ENCODE assay signal across 1 cellular context in the genomic region with DNA sequence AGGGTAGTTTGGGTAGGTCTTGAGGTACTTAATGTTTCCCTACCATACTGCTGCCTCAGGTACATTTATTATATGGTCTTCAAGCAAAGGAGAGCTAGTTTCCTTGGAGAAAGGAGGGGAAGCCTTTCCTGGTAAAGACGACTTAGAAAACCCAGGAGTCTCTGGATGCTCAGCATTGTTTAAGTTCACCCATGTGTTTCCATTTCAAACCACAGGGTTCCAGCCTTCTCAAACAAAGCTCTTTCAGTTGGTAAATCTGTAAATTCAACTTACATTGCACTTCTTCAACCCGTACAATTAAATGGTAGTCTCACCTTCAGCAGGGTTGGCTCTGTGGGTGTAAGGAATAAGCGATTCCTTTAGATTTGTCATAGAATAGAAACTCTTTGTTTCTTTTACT.
TF ChIP-seq lines count a peak whose summit lies in the region.

No MANE protein-coding gene starts in this region.

TF ChIP-seq in H1, 55 proteins besides CTCF, POLR2A, EP300 and RAD21:
- no peak for TF ChIP-seq HDAC2 (IDR thresholded peaks at IDR 0.05; ENCODE audit: borderline replicate concordance in 1 of 2, low read depth in 2 of 2, low read length in 2 of 2)
- no peak for TF ChIP-seq KDM1A (IDR thresholded peaks at IDR 0.05; ENCODE audit: borderline replicate concordance, low read length)
- TF ChIP-seq GTF2F1 (IDR thresholded peaks at IDR 0.05; ENCODE audit: borderline replicate concordance, low read depth, low read length) = no peak
- TF ChIP-seq, protein P1, sequence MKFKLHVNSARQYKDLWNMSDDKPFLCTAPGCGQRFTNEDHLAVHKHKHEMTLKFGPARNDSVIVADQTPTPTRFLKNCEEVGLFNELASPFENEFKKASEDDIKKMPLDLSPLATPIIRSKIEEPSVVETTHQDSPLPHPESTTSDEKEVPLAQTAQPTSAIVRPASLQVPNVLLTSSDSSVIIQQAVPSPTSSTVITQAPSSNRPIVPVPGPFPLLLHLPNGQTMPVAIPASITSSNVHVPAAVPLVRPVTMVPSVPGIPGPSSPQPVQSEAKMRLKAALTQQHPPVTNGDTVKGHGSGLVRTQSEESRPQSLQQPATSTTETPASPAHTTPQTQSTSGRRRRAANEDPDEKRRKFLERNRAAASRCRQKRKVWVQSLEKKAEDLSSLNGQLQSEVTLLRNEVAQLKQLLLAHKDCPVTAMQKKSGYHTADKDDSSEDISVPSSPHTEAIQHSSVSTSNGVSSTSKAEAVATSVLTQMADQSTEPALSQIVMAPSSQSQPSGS (IDR thresholded peaks at IDR 0.05; ENCODE audit: low read length) = no peak
- TF ChIP-seq CBX8 (IDR thresholded peaks at IDR 0.05; ENCODE audit: borderline replicate concordance, low read depth, low read length) = no peak
- TF ChIP-seq SRF (IDR thresholded peaks at IDR 0.05; ENCODE audit: low read depth, low read length) = no peak
- no peak for TF ChIP-seq TEAD4 (IDR thresholded peaks at IDR 0.05; ENCODE audit: low read depth, low read length)
- TF ChIP-seq SP4 (IDR thresholded peaks at IDR 0.05; ENCODE audit: low read length) = no peak
- no peak for TF ChIP-seq KDM5A (IDR thresholded peaks at IDR 0.05; ENCODE audit: low read length)
- no peak for TF ChIP-seq YY1 (IDR thresholded peaks at IDR 0.05; ENCODE audit: low read depth, low read length)
- TF ChIP-seq KDM4A (IDR thresholded peaks at IDR 0.05; ENCODE audit: low read depth, low read length, severe bottlenecking) = no peak
- no peak for TF ChIP-seq GABPA (IDR thresholded peaks at IDR 0.05; ENCODE audit: borderline replicate concordance, insufficient read depth, low read length)
TF ChIP-seq in H1: peak in this region for 0.
